Comparison of ENCODE assay signal across 9 cellular contexts in genomic region chr11:119726585-119727522, GRCh38. TPM values are rescaled to one million over a fixed set of nuclear protein-coding genes. Genes with fewer than 3 reads are reported as not detected.
DNase-seq lines count a peak whose midpoint lies in the region; ATAC-seq and TF ChIP-seq lines count a peak whose summit lies in the region.
"Had no signal": no experiment of that assay in that cellular context is flagged by ENCODE, and none has a peak within 500 bp of the region (broad histone marks: within the 10 kb centered on the region; RNA-seq: fewer than 3 reads in every experiment).

No MANE protein-coding gene starts in this region.

- H3K27me3 Mint-ChIP-seq in Calu3 (ENCODE audit: unreplicated experiment): no peaks in the 10 kb centered on the region
- H3K27me3 Mint-ChIP-seq in activated CD4-positive, alpha-beta memory T cell treated with anti-CD3 and anti-CD28 coated beads for 36 hours: peaks cover 9% of the 10 kb centered on the region
- peaks cover 59% of the 10 kb centered on the region for H3K27me3 Mint-ChIP-seq in activated CD4-positive, alpha-beta memory T cell treated with anti-CD3 and anti-CD28 coated beads, Interleukin-2, amount 10 ng/mL, durations not matched to agents 7 days and 5 days

- peak overlapping the region; percentile 80 for H3K4me3 ChIP-seq in NT2/D1 (ENCODE audit: insufficient read length, low read depth)
- H3K4me3 ChIP-seq in ovary: peak overlapping the region; percentile 67

- no peaks in the 10 kb centered on the region for H3K27me3 ChIP-seq in NT2/D1 (ENCODE audit: insufficient read depth, insufficient read length)
- no peaks in the 10 kb centered on the region for H3K27me3 ChIP-seq in ovary

- TF ChIP-seq CTCF in Calu3 (IDR thresholded peaks at IDR 0.05; ENCODE audit: unreplicated experiment) (no peak), ovary (IDR thresholded peaks at IDR 0.05) (no peak)

- no peak overlapping the region for H3K27ac Mint-ChIP-seq in Calu3 (ENCODE audit: unreplicated experiment)
- no peak overlapping the region for H3K27ac Mint-ChIP-seq in activated CD4-positive, alpha-beta memory T cell treated with anti-CD3 and anti-CD28 coated beads for 36 hours
- no peak overlapping the region for H3K27ac Mint-ChIP-seq in activated CD4-positive, alpha-beta memory T cell treated with anti-CD3 and anti-CD28 coated beads, Interleukin-2, amount 10 ng/mL, durations not matched to agents 7 days and 5 days

- H3K9ac ChIP-seq in NT2/D1 (ENCODE audit: insufficient read length, low read depth): peak overlapping the region; percentile 90

- intact Hi-C loops in Calu3 (cut with micrococcal nuclease; ENCODE audit: unreplicated experiment): loop anchor here (5.0 to 10.0 kb wide), 2 partner anchors 35 to 62 kb away; no protein-coding TSS in a partner anchor
- intact Hi-C loops in ovary (cut with DNase I): loop anchor here (5.0 to 10.0 kb wide), 3 partner anchors 55 to 242 kb away; no protein-coding TSS in a partner anchor
- intact Hi-C loops in activated CD4-positive, alpha-beta memory T cell treated with anti-CD3 and anti-CD28 coated beads for 36 hours (cut with micrococcal nuclease): loop anchor here (5.0 kb wide), 1 partner anchor 245 kb away; no protein-coding TSS in a partner anchor

- H3K36me3 Mint-ChIP-seq in Calu3 (ENCODE audit: insufficient read depth, unreplicated experiment): peaks cover 30% of the 10 kb centered on the region
- H3K36me3 Mint-ChIP-seq in activated CD4-positive, alpha-beta memory T cell treated with anti-CD3 and anti-CD28 coated beads for 36 hours: no peaks in the 10 kb centered on the region
- H3K36me3 Mint-ChIP-seq in activated CD4-positive, alpha-beta memory T cell treated with anti-CD3 and anti-CD28 coated beads, Interleukin-2, amount 10 ng/mL, durations not matched to agents 7 days and 5 days (ENCODE audit: low read depth): no peaks in the 10 kb centered on the region

- no peaks in the 10 kb centered on the region for H3K9me3 ChIP-seq in NT2/D1 (ENCODE audit: insufficient read depth, low read length)
- H3K9me3 ChIP-seq in ovary: no peaks in the 10 kb centered on the region

- TF ChIP-seq POLR2A in ovary (IDR thresholded peaks at IDR 0.05): no peak

- no peak for ATAC-seq in GM18520 (IDR thresholded peaks at IDR 0.05; ENCODE audit: unreplicated experiment)
- ATAC-seq in activated CD4-positive, CD25-positive, alpha-beta regulatory T cell treated with anti-CD3 and anti-CD28 coated beads, Interleukin-2, amount 50 U/mL, for 24 hours: no peak

- peaks cover 13% of the 10 kb centered on the region for H3K36me3 ChIP-seq in NT2/D1 (ENCODE audit: insufficient read depth, insufficient read length, low read length)
- H3K36me3 ChIP-seq in ovary: no peaks in the 10 kb centered on the region

- no peaks in the 10 kb centered on the region for H3K9me3 Mint-ChIP-seq in Calu3 (ENCODE audit: low read depth, unreplicated experiment)
- no peaks in the 10 kb centered on the region for H3K9me3 Mint-ChIP-seq in activated CD4-positive, alpha-beta memory T cell treated with anti-CD3 and anti-CD28 coated beads for 36 hours
- H3K9me3 Mint-ChIP-seq in activated CD4-positive, alpha-beta memory T cell treated with anti-CD3 and anti-CD28 coated beads, Interleukin-2, amount 10 ng/mL, durations not matched to agents 7 days and 5 days: no peaks in the 10 kb centered on the region

- BruUV-seq in Calu3 (replicated peaks; lab: Mats Ljungman, UMichigan): no TSS peak

- H3K27ac ChIP-seq in epithelial cell of prostate (peak overlapping the region; percentile 85), ovary (no peak overlapping the region)
- H3K27ac ChIP-seq: SK-N-MC had no signal

- POLR2A ChIA-PET in activated CD4-positive, alpha-beta memory T cell treated with anti-CD3 and anti-CD28 coated beads for 36 hours (lab: Charles Lee): no interaction called here
- POLR2A ChIA-PET in activated CD4-positive, alpha-beta memory T cell treated with anti-CD3 and anti-CD28 coated beads, Interleukin-2, amount 10 ng/mL, durations not matched to agents 7 days and 5 days (lab: Charles Lee): interaction anchor here (0.8 kb wide), 1 partner anchor 36 kb away, joined by 4 read pairs; no protein-coding TSS in a partner anchor

- CTCF ChIA-PET in Calu3 (lab: Charles Lee): no interaction called here
- CTCF ChIA-PET in activated CD4-positive, alpha-beta memory T cell treated with anti-CD3 and anti-CD28 coated beads for 36 hours (lab: Charles Lee): interaction anchor here (0.6 kb wide), 1 partner anchor 35 kb away, joined by 3 read pairs; no protein-coding TSS in a partner anchor
- CTCF ChIA-PET in activated CD4-positive, alpha-beta memory T cell treated with anti-CD3 and anti-CD28 coated beads, Interleukin-2, amount 10 ng/mL, durations not matched to agents 7 days and 5 days (lab: Charles Lee): interaction anchor here (1.6 kb wide), 1 partner anchor 53 kb away, joined by 5 read pairs; no protein-coding TSS in a partner anchor

- H3K4me1 ChIP-seq in NT2/D1 (ENCODE audit: insufficient read depth, insufficient read length) (peaks cover 20% of the 10 kb centered on the region), ovary (ENCODE audit: insufficient read depth) (peaks cover 11% of the 10 kb centered on the region)

- peaks cover 5% of the 10 kb centered on the region for H3K4me1 Mint-ChIP-seq in Calu3 (ENCODE audit: low read depth, unreplicated experiment)
- peaks cover 16% of the 10 kb centered on the region for H3K4me1 Mint-ChIP-seq in activated CD4-positive, alpha-beta memory T cell treated with anti-CD3 and anti-CD28 coated beads for 36 hours (ENCODE audit: low read depth)
- peaks cover 13% of the 10 kb centered on the region for H3K4me1 Mint-ChIP-seq in activated CD4-positive, alpha-beta memory T cell treated with anti-CD3 and anti-CD28 coated beads, Interleukin-2, amount 10 ng/mL, durations not matched to agents 7 days and 5 days

- DNase-seq in Calu3: no peak
- DNase-seq in NT2/D1 (ENCODE audit: low read depth, low spot score): peak; percentile 73
- DNase-seq in epithelial cell of prostate (ENCODE audit: low read depth, low spot score): no peak
- DNase-seq in ovary: peak in 1 of 5 donors; percentile 42
- DNase-seq in activated CD4-positive, alpha-beta memory T cell treated with anti-CD3 and anti-CD28 coated beads for 36 hours: no peak
- DNase-seq in activated CD4-positive, alpha-beta memory T cell treated with anti-CD3 and anti-CD28 coated beads, Interleukin-2, amount 10 ng/mL, durations not matched to agents 7 days and 5 days: no peak

- no peak for TF ChIP-seq EP300 in ovary (IDR thresholded peaks at IDR 0.05)

- WGBS in ovary, 3 donors: 19 to 27% (median 24%) methylated on average over 18 to 21 of the region's 21 CpGs

- peak overlapping the region; percentile 78 for H3K4me3 Mint-ChIP-seq in Calu3 (ENCODE audit: low read depth, unreplicated experiment)
- H3K4me3 Mint-ChIP-seq in activated CD4-positive, alpha-beta memory T cell treated with anti-CD3 and anti-CD28 coated beads for 36 hours: no peak overlapping the region
- no peak overlapping the region for H3K4me3 Mint-ChIP-seq in activated CD4-positive, alpha-beta memory T cell treated with anti-CD3 and anti-CD28 coated beads, Interleukin-2, amount 10 ng/mL, durations not matched to agents 7 days and 5 days

RNA-seq across cellular contexts. Expression of gene NECTIN1, which starts 2.1 kb away (rescaled TPM):
- 22.1 and 28.5 TPM in 2 replicates for total RNA-seq in Calu3 (2022)
- 10 to 100 TPM in 1 of 7 donors, 1 to 10 TPM in 6; 1.5 to 12.1 (median 6.3) TPM for total RNA-seq in ovary
- polyA plus RNA-seq in ovary: 1 to 10 TPM; 3.8 to 4.2 TPM
- 1 to 10 TPM; 2.0 to 2.4 TPM for total RNA-seq in activated CD4-positive, alpha-beta memory T cell treated with anti-CD3 and anti-CD28 coated beads for 36 hours
- total RNA-seq in activated CD4-positive, alpha-beta memory T cell treated with anti-CD3 and anti-CD28 coated beads, Interleukin-2, amount 10 ng/mL, durations not matched to agents 7 days and 5 days: 1 to 10 TPM; 1.7 to 1.9 TPM
